ENCODE assay signal across 35 cellular contexts in the genomic region with DNA sequence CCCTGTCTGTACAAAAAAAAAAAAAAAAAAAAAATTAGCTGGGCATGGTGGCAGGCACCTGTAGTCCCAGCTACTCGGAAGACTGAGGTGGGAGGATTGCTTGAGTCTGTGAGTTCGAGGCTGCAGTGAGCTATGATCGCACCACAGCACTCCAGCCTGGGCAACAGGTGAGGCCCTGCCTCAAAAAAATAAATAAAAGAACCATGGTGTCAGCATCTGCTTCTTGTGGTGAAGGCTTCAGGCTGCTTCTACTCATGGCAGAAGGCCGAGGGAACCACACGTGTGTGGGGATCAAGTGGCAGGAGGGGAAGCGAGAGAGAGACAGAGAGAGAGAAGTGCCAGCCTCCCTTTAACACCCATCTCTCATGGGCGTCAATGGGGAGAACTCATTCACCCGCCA. TPM values are rescaled to one million over a fixed set of nuclear protein-coding genes. Genes with fewer than 3 reads are reported as not detected.
DNase-seq lines count a peak whose midpoint lies in the region; ATAC-seq, FAIRE-seq and TF ChIP-seq lines count a peak whose summit lies in the region.
"Had no signal": no experiment of that assay in that cellular context is flagged by ENCODE, and none has a peak within 500 bp of the region (broad histone marks: within the 10 kb centered on the region; RNA-seq: fewer than 3 reads in every experiment).

No MANE protein-coding gene starts in this region.

- H3K9me3 Mint-ChIP-seq in activated naive CD8-positive, alpha-beta T cell treated with anti-CD3 and anti-CD28 coated beads, Interleukin-2, amount 10 ng/mL, durations not matched to agents 7 days and 5 days, result peaks cover 3% of the 10 kb centered on the region
- no peaks in the 10 kb centered on the region for H3K9me3 Mint-ChIP-seq in activated naive CD8-positive, alpha-beta T cell treated with anti-CD3 and anti-CD28 coated beads, Interleukin-2, amount 50 U/mL, for 24 hours
- no peaks in the 10 kb centered on the region for H3K9me3 Mint-ChIP-seq in central memory CD8-positive, alpha-beta T cell
- H3K9me3 Mint-ChIP-seq in stimulated activated naive B cell treated with anti-CD40 and anti-IgM and Interleukin-4, amounts not matched to agents 10 μg/mL and 1 μg/mL and 100 μg/mL, for 72 hours, result no peaks in the 10 kb centered on the region
- no peaks in the 10 kb centered on the region for H3K9me3 Mint-ChIP-seq in Caco-2 (ENCODE audit: unreplicated experiment)
- H3K9me3 Mint-ChIP-seq: CD4-positive, alpha-beta T cell; endodermal cell; GM23338; natural killer cell had no signal

- ATAC-seq in activated naive CD8-positive, alpha-beta T cell treated with anti-CD3 and anti-CD28 coated beads, Interleukin-2, amount 10 ng/mL, durations not matched to agents 7 days and 5 days (ENCODE audit: low read depth), result no peak
- ATAC-seq in activated naive CD8-positive, alpha-beta T cell treated with anti-CD3 and anti-CD28 coated beads, Interleukin-2, amount 50 U/mL, for 24 hours, result no peak
- ATAC-seq in central memory CD8-positive, alpha-beta T cell (replicated peaks; ENCODE audit: extremely low read depth, poor library complexity, severe bottlenecking), result no peak
- ATAC-seq in stimulated activated naive B cell treated with anti-CD40 and anti-IgM and Interleukin-4, amounts not matched to agents 10 μg/mL and 1 μg/mL and 100 μg/mL, for 72 hours (replicated peaks), result peak; percentile 39 to 45
- ATAC-seq: gastrocnemius medialis, GM23338, K562, left lung, natural killer cell, SK-N-SH treated with all-trans-retinoic acid at 6 μM for 48 hours had no signal

- no peaks in the 10 kb centered on the region for H3K27me3 ChIP-seq in Caco-2 (replicated peaks; ENCODE audit: control insufficient read depth, insufficient read depth, low read length)
- H3K27me3 ChIP-seq: esophagus squamous epithelium, gastrocnemius medialis, left lung, tibial artery had no signal

- no peaks in the 10 kb centered on the region for H3K27me3 Mint-ChIP-seq in activated naive CD8-positive, alpha-beta T cell treated with anti-CD3 and anti-CD28 coated beads, Interleukin-2, amount 10 ng/mL, durations not matched to agents 7 days and 5 days
- no peaks in the 10 kb centered on the region for H3K27me3 Mint-ChIP-seq in activated naive CD8-positive, alpha-beta T cell treated with anti-CD3 and anti-CD28 coated beads, Interleukin-2, amount 50 U/mL, for 24 hours
- no peaks in the 10 kb centered on the region for H3K27me3 Mint-ChIP-seq in central memory CD8-positive, alpha-beta T cell
- H3K27me3 Mint-ChIP-seq in stimulated activated naive B cell treated with anti-CD40 and anti-IgM and Interleukin-4, amounts not matched to agents 10 μg/mL and 1 μg/mL and 100 μg/mL, for 72 hours, result no peaks in the 10 kb centered on the region
- no peaks in the 10 kb centered on the region for H3K27me3 Mint-ChIP-seq in Caco-2 (ENCODE audit: insufficient read depth, unreplicated experiment)
- H3K27me3 Mint-ChIP-seq: CD4-positive, alpha-beta T cell had no signal

- no peaks in the 10 kb centered on the region for H3K9me3 ChIP-seq in Caco-2
- H3K9me3 ChIP-seq: esophagus squamous epithelium, gastrocnemius medialis, left lung, tibial artery had no signal

- no peak for TF ChIP-seq CTCF in Caco-2 (IDR thresholded peaks at IDR 0.05; ENCODE audit: insufficient read depth in 1 of 2, low read depth in 1 of 2, low read length in 1 of 2, severe bottlenecking in 1 of 2, unreplicated experiment in 1 of 2)

- peaks cover 35% of the 10 kb centered on the region for H3K36me3 Mint-ChIP-seq in activated naive CD8-positive, alpha-beta T cell treated with anti-CD3 and anti-CD28 coated beads, Interleukin-2, amount 10 ng/mL, durations not matched to agents 7 days and 5 days
- peaks cover 19% of the 10 kb centered on the region for H3K36me3 Mint-ChIP-seq in activated naive CD8-positive, alpha-beta T cell treated with anti-CD3 and anti-CD28 coated beads, Interleukin-2, amount 50 U/mL, for 24 hours (ENCODE audit: low read depth)
- H3K36me3 Mint-ChIP-seq in central memory CD8-positive, alpha-beta T cell (ENCODE audit: insufficient read depth), result peaks cover 26% of the 10 kb centered on the region
- H3K36me3 Mint-ChIP-seq in stimulated activated naive B cell treated with anti-CD40 and anti-IgM and Interleukin-4, amounts not matched to agents 10 μg/mL and 1 μg/mL and 100 μg/mL, for 72 hours, result peaks cover 24 to 30% of the 10 kb centered on the region in 2 donors
- H3K36me3 Mint-ChIP-seq in Caco-2 (ENCODE audit: insufficient read depth, unreplicated experiment), result peaks cover 6% of the 10 kb centered on the region
- H3K36me3 Mint-ChIP-seq: natural killer cell had no signal

- DNase-seq in activated naive CD8-positive, alpha-beta T cell treated with anti-CD3 and anti-CD28 coated beads, Interleukin-2, amount 10 ng/mL, durations not matched to agents 7 days and 5 days, result no peak
- DNase-seq in activated naive CD8-positive, alpha-beta T cell treated with anti-CD3 and anti-CD28 coated beads, Interleukin-2, amount 50 U/mL, for 24 hours, result no peak
- DNase-seq in NAMALWA (ENCODE audit: low spot score) (peak; percentile 48), SHP77 (lab: John Stamatoyannopoulos, UW) (no peak), GM12891 (ENCODE audit: insufficient read length, low spot score) (no peak), Caco-2 (no peak)
- DNase-seq in central memory CD8-positive, alpha-beta T cell (ENCODE audit: low spot score in 2 of 2), result no peak
- no peak for DNase-seq in stimulated activated naive B cell treated with anti-CD40 and anti-IgM and Interleukin-4, amounts not matched to agents 10 μg/mL and 1 μg/mL and 100 μg/mL, for 72 hours
- DNase-seq: activated CD4-positive, CD25-positive, alpha-beta regulatory T cell; CD4-positive, alpha-beta T cell; endodermal cell; esophagus squamous epithelium; gastrocnemius medialis; GDM1; hypothalamus; left lung; MM.1S; natural killer cell; NCI-H1694; NCI-H2171; NCI-H526; retina; stimulated activated CD4-positive, alpha-beta T cell treated with anti-CD3 and anti-CD28 coated beads, Interleukin-4, amount 100 ng/mL, for 24 hours; stimulated activated naive CD4-positive, alpha-beta T cell treated with Interleukin-2 at 50 U/mL for 16 hours; T1000; tibial artery had no signal

- TF ChIP-seq POLR2A in GM12891 (IDR thresholded peaks at IDR 0.05; ENCODE audit: low read depth, low read length), result no peak

- intact Hi-C loops in Caco-2 (cut with micrococcal nuclease; ENCODE audit: unreplicated experiment), result no loop called here

- H3K4me3 Mint-ChIP-seq in activated naive CD8-positive, alpha-beta T cell treated with anti-CD3 and anti-CD28 coated beads, Interleukin-2, amount 10 ng/mL, durations not matched to agents 7 days and 5 days, result no peak overlapping the region
- no peak overlapping the region for H3K4me3 Mint-ChIP-seq in activated naive CD8-positive, alpha-beta T cell treated with anti-CD3 and anti-CD28 coated beads, Interleukin-2, amount 50 U/mL, for 24 hours
- H3K4me3 Mint-ChIP-seq in central memory CD8-positive, alpha-beta T cell, result no peak overlapping the region
- H3K4me3 Mint-ChIP-seq in stimulated activated naive B cell treated with anti-CD40 and anti-IgM and Interleukin-4, amounts not matched to agents 10 μg/mL and 1 μg/mL and 100 μg/mL, for 72 hours, result no peak overlapping the region
- no peak overlapping the region for H3K4me3 Mint-ChIP-seq in Caco-2 (ENCODE audit: unreplicated experiment)
- H3K4me3 Mint-ChIP-seq: CD4-positive, alpha-beta T cell; endodermal cell; GM23338; natural killer cell had no signal

- peaks cover 30% of the 10 kb centered on the region for H3K4me1 Mint-ChIP-seq in activated naive CD8-positive, alpha-beta T cell treated with anti-CD3 and anti-CD28 coated beads, Interleukin-2, amount 10 ng/mL, durations not matched to agents 7 days and 5 days
- H3K4me1 Mint-ChIP-seq in activated naive CD8-positive, alpha-beta T cell treated with anti-CD3 and anti-CD28 coated beads, Interleukin-2, amount 50 U/mL, for 24 hours, result peaks cover 18% of the 10 kb centered on the region
- peaks cover 22% of the 10 kb centered on the region for H3K4me1 Mint-ChIP-seq in central memory CD8-positive, alpha-beta T cell
- H3K4me1 Mint-ChIP-seq in stimulated activated naive B cell treated with anti-CD40 and anti-IgM and Interleukin-4, amounts not matched to agents 10 μg/mL and 1 μg/mL and 100 μg/mL, for 72 hours, result peaks cover 5 to 9% of the 10 kb centered on the region in 2 donors
- no peaks in the 10 kb centered on the region for H3K4me1 Mint-ChIP-seq in Caco-2 (ENCODE audit: low read depth, unreplicated experiment)

- POLR2A ChIA-PET in activated naive CD8-positive, alpha-beta T cell treated with anti-CD3 and anti-CD28 coated beads, Interleukin-2, amount 10 ng/mL, durations not matched to agents 7 days and 5 days (lab: Charles Lee), result interaction anchor here (0.6 to 1.8 kb wide), 3 partner anchors 8 to 9 kb away, joined by 3 to 4 read pairs (median 4); no protein-coding TSS in a partner anchor
- POLR2A ChIA-PET in Caco-2 (lab: Charles Lee), result no interaction called here

- FAIRE-seq in GM12891 (lab: Jason Lieb, UNC), result no peak
- FAIRE-seq: bronchial epithelial cell, K562, RCC 7860 had no signal

- H3K27ac Mint-ChIP-seq in activated naive CD8-positive, alpha-beta T cell treated with anti-CD3 and anti-CD28 coated beads, Interleukin-2, amount 10 ng/mL, durations not matched to agents 7 days and 5 days, result peak overlapping the region; percentile 43
- no peak overlapping the region for H3K27ac Mint-ChIP-seq in activated naive CD8-positive, alpha-beta T cell treated with anti-CD3 and anti-CD28 coated beads, Interleukin-2, amount 50 U/mL, for 24 hours
- peak overlapping the region; percentile 93 for H3K27ac Mint-ChIP-seq in central memory CD8-positive, alpha-beta T cell (ENCODE audit: low read depth)
- no peak overlapping the region for H3K27ac Mint-ChIP-seq in stimulated activated naive B cell treated with anti-CD40 and anti-IgM and Interleukin-4, amounts not matched to agents 10 μg/mL and 1 μg/mL and 100 μg/mL, for 72 hours
- no peak overlapping the region for H3K27ac Mint-ChIP-seq in Caco-2 (ENCODE audit: unreplicated experiment)
- H3K27ac Mint-ChIP-seq: CD4-positive, alpha-beta T cell; endodermal cell; GM23338 had no signal

- CTCF ChIA-PET in Caco-2 (lab: Charles Lee), result no interaction called here

- H3K4me3 ChIP-seq in Caco-2 (ENCODE audit: low read depth, low read length), result no peak overlapping the region
- H3K4me3 ChIP-seq: coronary artery, esophagus squamous epithelium, gastrocnemius medialis, GM23338, K562, left lung, tibial artery had no signal

- peaks cover 4% of the 10 kb centered on the region; the same call in 1 of the 2 replicates for H3K4me1 ChIP-seq in Caco-2

- no TSS peak for BruUV-seq in Caco-2 (replicated peaks; lab: Mats Ljungman, UMichigan)

- H3K36me3 ChIP-seq in Caco-2 (ENCODE audit: control insufficient read depth, insufficient read depth, low read length), result no peaks in the 10 kb centered on the region; the same call in 1 of the 2 replicates

RNA-seq across cellular contexts. Expression of a gene that starts 13.5 kb away (rescaled TPM):
- 10 to 100 TPM; 25.0 to 28.8 TPM for total RNA-seq in activated naive CD8-positive, alpha-beta T cell treated with anti-CD3 and anti-CD28 coated beads, Interleukin-2, amount 10 ng/mL, durations not matched to agents 7 days and 5 days
- polyA plus RNA-seq in GM12891 (2012; ENCODE audit: low read depth, missing spikeins), result 16.1 TPM
- total RNA-seq in Caco-2 (2022), result 15.5 and 21.3 TPM in 2 replicates

RNA-seq across cellular contexts. Expression of a gene that starts 15.7 kb away (rescaled TPM):
- total RNA-seq in activated naive CD8-positive, alpha-beta T cell treated with anti-CD3 and anti-CD28 coated beads, Interleukin-2, amount 10 ng/mL, durations not matched to agents 7 days and 5 days, result not detected
- polyA plus RNA-seq in GM12891 (2012; ENCODE audit: low read depth, missing spikeins), result not detected
- 42.3 and 43.6 TPM in 2 replicates for total RNA-seq in Caco-2 (2022)
- total RNA-seq: CD4-positive, alpha-beta T cell; mesenteric fat pad; natural killer cell; osteocyte had no signal
- polyA plus RNA-seq: AG04450, K562 had no signal

RNA-seq across cellular contexts. Expression of a gene that starts 46.9 kb away (rescaled TPM):
- total RNA-seq in activated naive CD8-positive, alpha-beta T cell treated with anti-CD3 and anti-CD28 coated beads, Interleukin-2, amount 10 ng/mL, durations not matched to agents 7 days and 5 days, result not detected
- polyA plus RNA-seq in GM12891 (2012; ENCODE audit: low read depth, missing spikeins), result not detected
- total RNA-seq in Caco-2 (2022), result 230 and 244 TPM in 2 replicates
- total RNA-seq: CD4-positive, alpha-beta T cell; natural killer cell had no signal

Comparison
In these comparisons a context has a peak if more than half of its experiments do, and no peak if none do; other contexts are left out.
1. H3K27ac Mint-ChIP-seq: peak in activated naive CD8-positive, alpha-beta T cell treated with anti-CD3 and anti-CD28 coated beads, Interleukin-2, amount 10 ng/mL, durations not matched to agents 7 days and 5 days (single experiment) and central memory CD8-positive, alpha-beta T cell (single experiment); none in activated naive CD8-positive, alpha-beta T cell treated with anti-CD3 and anti-CD28 coated beads, Interleukin-2, amount 50 U/mL, for 24 hours (single experiment), stimulated activated naive B cell treated with anti-CD40 and anti-IgM and Interleukin-4, amounts not matched to agents 10 μg/mL and 1 μg/mL and 100 μg/mL, for 72 hours (single experiment) and Caco-2 (single experiment).
2. ATAC-seq: peak in stimulated activated naive B cell treated with anti-CD40 and anti-IgM and Interleukin-4, amounts not matched to agents 10 μg/mL and 1 μg/mL and 100 μg/mL, for 72 hours (2 of 2); none in activated naive CD8-positive, alpha-beta T cell treated with anti-CD3 and anti-CD28 coated beads, Interleukin-2, amount 10 ng/mL, durations not matched to agents 7 days and 5 days (single experiment), activated naive CD8-positive, alpha-beta T cell treated with anti-CD3 and anti-CD28 coated beads, Interleukin-2, amount 50 U/mL, for 24 hours (single experiment) and central memory CD8-positive, alpha-beta T cell (single experiment).
3. RNA of a gene that starts 15.7 kb away (total RNA-seq): 42.3 to 43.6 TPM in Caco-2; not detected in activated naive CD8-positive, alpha-beta T cell treated with anti-CD3 and anti-CD28 coated beads, Interleukin-2, amount 10 ng/mL, durations not matched to agents 7 days and 5 days; every median in the first group is over 10 times any median in the second.
4. RNA of a gene that starts 46.9 kb away (total RNA-seq): 230 to 244 TPM in Caco-2; not detected in activated naive CD8-positive, alpha-beta T cell treated with anti-CD3 and anti-CD28 coated beads, Interleukin-2, amount 10 ng/mL, durations not matched to agents 7 days and 5 days; every median in the first group is over 100 times any median in the second.